9 cellular contexts compared by ENCODE assay signal in the genomic region with DNA sequence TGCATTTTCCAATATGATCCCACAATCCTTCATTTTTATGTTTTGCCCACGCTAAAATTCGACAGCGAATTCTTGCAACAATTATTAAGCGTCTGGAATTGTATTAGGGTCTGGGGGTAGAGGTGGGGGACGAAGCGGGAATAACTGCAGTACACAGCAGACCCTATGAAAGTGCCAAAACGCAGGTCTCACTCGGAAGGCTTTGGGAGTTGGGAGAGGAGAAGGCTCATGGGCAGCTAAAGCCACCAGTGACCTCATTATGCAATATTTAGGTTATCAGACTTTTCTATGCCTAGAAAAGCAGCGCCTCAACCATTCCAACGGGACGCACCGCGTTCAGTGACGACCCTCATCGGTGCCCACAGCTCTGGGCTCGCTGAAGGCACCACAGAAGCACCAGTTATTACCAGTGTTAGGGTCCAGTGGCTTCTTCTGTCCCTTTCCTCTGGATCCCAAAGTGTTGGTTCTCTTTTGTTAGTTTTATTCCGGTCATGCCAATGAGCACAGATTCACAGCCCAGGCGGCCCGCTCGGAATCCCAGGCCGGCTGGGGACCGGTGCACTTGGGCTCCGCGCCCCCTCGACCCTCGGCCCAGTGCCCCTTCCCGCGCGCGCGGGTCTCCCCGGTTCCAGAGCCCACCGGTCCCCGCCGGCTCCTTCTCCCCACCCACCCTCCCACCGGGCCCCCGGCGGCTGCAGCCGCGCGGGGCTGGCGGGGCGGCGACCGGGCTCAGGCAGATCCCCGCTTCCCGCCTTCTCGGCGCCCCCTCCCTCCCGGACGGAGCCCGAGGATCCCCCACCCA. TPM values are rescaled to one million over a fixed set of nuclear protein-coding genes. Genes with fewer than 3 reads are reported as not detected.
DNase-seq lines count a peak whose midpoint lies in the region; ATAC-seq and TF ChIP-seq lines count a peak whose summit lies in the region.
"Had no signal": no experiment of that assay in that cellular context is flagged by ENCODE, and none has a peak within 500 bp of the region (broad histone marks: within the 10 kb centered on the region; RNA-seq: fewer than 3 reads in every experiment).

No MANE protein-coding gene starts in this region.

- intact Hi-C loops in CD4-positive, alpha-beta memory T cell (cut with micrococcal nuclease): no loop called here
- intact Hi-C loops in PC-3 (cut with micrococcal nuclease): no loop called here

- H3K27ac Mint-ChIP-seq in CD4-positive, alpha-beta memory T cell: no peak overlapping the region

- no peak overlapping the region for H2BK5ac ChIP-seq in neuronal stem cell (ENCODE audit: low read length)

- H3K4ac ChIP-seq in neuronal stem cell (ENCODE audit: low read length): no peak overlapping the region

- POLR2A ChIA-PET in CD4-positive, alpha-beta memory T cell (lab: Charles Lee; ENCODE audit: partially characterized antibody): no interaction called here
- POLR2A ChIA-PET in PC-3 (lab: Charles Lee; ENCODE audit: unreplicated experiment): interaction anchor here (0.6 kb wide), 1 partner anchor 43 kb away, joined by 5 read pairs; no protein-coding TSS in a partner anchor

- WGBS in neuronal stem cell (ENCODE audit: extremely low coverage in 2 of 2, insufficient read length in 2 of 2, insufficient replicate concordance in 1 of 2), 2 donors: no CpG with 5 or more reads among the region's 52 CpGs

- no peak overlapping the region for H2AK5ac ChIP-seq in neuronal stem cell (ENCODE audit: low read depth, low read length)

- no peaks in the 10 kb centered on the region for H3K9me3 ChIP-seq in CD4-positive, alpha-beta memory T cell (ENCODE audit: control insufficient read depth in 1 of 2, low read length in 2 of 2)
- H3K9me3 ChIP-seq in neuronal stem cell (replicated peaks in 1 of 2; ENCODE audit: control insufficient read depth in 2 of 2, insufficient read depth in 1 of 2, low read depth in 1 of 2, low read length in 2 of 2) (peaks cover 0 to 4% of the 10 kb centered on the region in 2 donors), PC-3 (ENCODE audit: low read length) (no peaks in the 10 kb centered on the region)
- H3K9me3 ChIP-seq in effector memory CD4-positive, alpha-beta T cell (ENCODE audit: control insufficient read depth, low read length): no peaks in the 10 kb centered on the region

- H3K4me3 Mint-ChIP-seq in CD4-positive, alpha-beta memory T cell: peak overlapping the region; percentile 16 to 80 (median 44)

- H3K4me1 Mint-ChIP-seq in CD4-positive, alpha-beta memory T cell: peaks cover 3 to 15% (median 5%) of the 10 kb centered on the region in 4 donors

- H3K9ac ChIP-seq in neuronal stem cell (ENCODE audit: low read depth, low read length, poor library complexity): peak overlapping the region; percentile 61
- H3K9ac ChIP-seq in PC-3 (ENCODE audit: low read length): no peak overlapping the region

- no peaks in the 10 kb centered on the region for H3K79me2 ChIP-seq in PC-3 (ENCODE audit: low read length)

- CTCF ChIA-PET in CD4-positive, alpha-beta memory T cell (lab: Charles Lee; ENCODE audit: partially characterized antibody): no interaction called here
- CTCF ChIA-PET in PC-3 (lab: Charles Lee): no interaction called here

- H3K27me3 Mint-ChIP-seq in CD4-positive, alpha-beta memory T cell: peaks cover 54 to 59% of the 10 kb centered on the region in 2 donors

- peaks cover 13% of the 10 kb centered on the region for H3K4me1 ChIP-seq in CD4-positive, alpha-beta memory T cell (ENCODE audit: insufficient read depth, low read length)
- peaks cover 0 to 3% of the 10 kb centered on the region in 2 donors for H3K4me1 ChIP-seq in neuronal stem cell (ENCODE audit: control insufficient read depth in 2 of 2, insufficient read depth in 1 of 2, low read depth in 1 of 2, low read length in 2 of 2)
- H3K4me1 ChIP-seq in effector memory CD4-positive, alpha-beta T cell (ENCODE audit: control insufficient read depth, insufficient read depth, low read length, poor library complexity, severe bottlenecking): peaks cover 10% of the 10 kb centered on the region
- H3K4me1 ChIP-seq in PC-3 (ENCODE audit: insufficient read depth, low read length): no peaks in the 10 kb centered on the region

- no peaks in the 10 kb centered on the region for H3K79me1 ChIP-seq in neuronal stem cell (ENCODE audit: low read depth, low read length)

- no peak overlapping the region for H2BK12ac ChIP-seq in neuronal stem cell (ENCODE audit: low read length)

- H2BK15ac ChIP-seq in neuronal stem cell (ENCODE audit: low read length): peak overlapping the region; percentile 6

- ATAC-seq in PC-3 (no peak), GM21423 (IDR thresholded peaks at IDR 0.05; ENCODE audit: unreplicated experiment) (no peak)
- ATAC-seq in activated CD4-positive, CD25-positive, alpha-beta regulatory T cell treated with anti-CD3 and anti-CD28 coated beads, Interleukin-2, amount 50 U/mL, for 24 hours: no peak

- H3F3A ChIP-seq in PC-3 (ENCODE audit: low read length, unreplicated experiment): no peaks in the 10 kb centered on the region

- H3K23ac ChIP-seq in neuronal stem cell (ENCODE audit: low read depth, low read length, poor library complexity): no peak overlapping the region

- DNase-seq in CD4-positive, alpha-beta memory T cell: no peak
- DNase-seq in NCI-H146 (lab: John Stamatoyannopoulos, UW) (peak; percentile 56), epithelial cell of esophagus (ENCODE audit: low read depth) (no peak), neuronal stem cell (ENCODE audit: low spot score) (peak; percentile 18), PC-3 (no peak)
- no peak for DNase-seq in effector memory CD4-positive, alpha-beta T cell

- H3K9me3 Mint-ChIP-seq in CD4-positive, alpha-beta memory T cell: peaks cover 7 to 22% (median 13%) of the 10 kb centered on the region in 8 donors

- H3K27me3 ChIP-seq in CD4-positive, alpha-beta memory T cell (ENCODE audit: insufficient read depth, low read length): peaks cover 16% of the 10 kb centered on the region
- H3K27me3 ChIP-seq in neuronal stem cell (ENCODE audit: control insufficient read depth in 3 of 3, insufficient read depth in 3 of 3, low read depth in 1 of 3, low read length in 3 of 3) (peaks cover 0 to 31% (median 20%) of the 10 kb centered on the region in 3 experiments), PC-3 (ENCODE audit: low read length) (peaks cover 37% of the 10 kb centered on the region)
- peaks cover 13% of the 10 kb centered on the region for H3K27me3 ChIP-seq in effector memory CD4-positive, alpha-beta T cell (replicated peaks; ENCODE audit: control insufficient read depth, insufficient read depth, low read length, poor library complexity, severe bottlenecking)

- TF ChIP-seq CTCF in epithelial cell of esophagus (IDR thresholded peaks at IDR 0.05; ENCODE audit: insufficient read depth, low read depth, low read length, missing control alignments) (no peak), PC-3 (conservative IDR thresholded peaks at IDR 0.05; ENCODE audit: low read depth, low read length) (no peak)

- peak overlapping the region; percentile 99 for H2AFZ ChIP-seq in neuronal stem cell (ENCODE audit: low read length)
- H2AFZ ChIP-seq in PC-3 (ENCODE audit: low read length): no peak overlapping the region

- H4K20me1 ChIP-seq in PC-3 (ENCODE audit: low read length): no peaks in the 10 kb centered on the region

- BruUV-seq in PC-3 (replicated peaks; lab: Mats Ljungman, UMichigan): no TSS peak

- H3K36me3 Mint-ChIP-seq in CD4-positive, alpha-beta memory T cell: peaks cover 2 to 5% of the 10 kb centered on the region in 2 donors

- H3K14ac ChIP-seq in neuronal stem cell (ENCODE audit: low read length): no peak overlapping the region

- peak overlapping the region; percentile 77 for H3K18ac ChIP-seq in neuronal stem cell (ENCODE audit: low read length)

- no peak overlapping the region for H4K91ac ChIP-seq in neuronal stem cell (ENCODE audit: low read depth, low read length, poor library complexity)

- H3K9me2 ChIP-seq in PC-3 (replicated peaks; ENCODE audit: low read length): no peaks in the 10 kb centered on the region

- H3K4me2 ChIP-seq in neuronal stem cell (ENCODE audit: insufficient read depth, low read length, poor library complexity, severe bottlenecking) (peak overlapping the region; percentile 82), PC-3 (ENCODE audit: low read length) (no peak overlapping the region)

- no peak overlapping the region for H3K4me3 ChIP-seq in CD4-positive, alpha-beta memory T cell (ENCODE audit: low read length in 2 of 2)
- H3K4me3 ChIP-seq in epithelial cell of esophagus (ENCODE audit: low read length) (peak overlapping the region; percentile 21), neuronal stem cell (ENCODE audit: low read length in 2 of 2) (peak overlapping the region; percentile 66 to 91), PC-3 (ENCODE audit: low read length) (no peak overlapping the region)
- H3K4me3 ChIP-seq in effector memory CD4-positive, alpha-beta T cell (ENCODE audit: insufficient read depth, low read depth, low read length, poor library complexity, severe bottlenecking): no peak overlapping the region

- H2BK120ac ChIP-seq in neuronal stem cell (ENCODE audit: low read depth, low read length): no peak overlapping the region

- H3K36me3 ChIP-seq in CD4-positive, alpha-beta memory T cell (ENCODE audit: insufficient read depth, low read length): no peaks in the 10 kb centered on the region
- H3K36me3 ChIP-seq in neuronal stem cell (replicated peaks in 1 of 2; ENCODE audit: control insufficient read depth in 2 of 2, insufficient read depth in 2 of 2, low read length in 2 of 2) (no peaks in the 10 kb centered on the region), PC-3 (ENCODE audit: low read depth, low read length) (no peaks in the 10 kb centered on the region)
- H3K36me3 ChIP-seq in effector memory CD4-positive, alpha-beta T cell (ENCODE audit: control insufficient read depth, insufficient read depth, low read length): no peaks in the 10 kb centered on the region

- H4K8ac ChIP-seq in neuronal stem cell (ENCODE audit: low read depth, low read length): no peak overlapping the region

- no peak overlapping the region for H3K27ac ChIP-seq in CD4-positive, alpha-beta memory T cell (ENCODE audit: low read depth, low read length)
- H3K27ac ChIP-seq in neuronal stem cell (replicated peaks; ENCODE audit: low read length): no peak overlapping the region
- H3K27ac ChIP-seq in effector memory CD4-positive, alpha-beta T cell (ENCODE audit: insufficient read depth, low read length, poor library complexity, severe bottlenecking): no peak overlapping the region
- H3K27ac ChIP-seq in PC-3 (ENCODE audit: low read length): no peak overlapping the region

RNA-seq across cellular contexts. Expression of gene MAPK4, which starts 0.7 kb away (rescaled TPM):
- total RNA-seq in CD4-positive, alpha-beta memory T cell: not detected
- not detected for polyA plus RNA-seq in CD4-positive, alpha-beta memory T cell
- 8.2 TPM for polyA plus RNA-seq in neuronal stem cell (2013, experiment 1 of 2)
- 8.2 TPM for polyA plus RNA-seq in neuronal stem cell (2013, experiment 2 of 2)
- not detected in 2 replicates for total RNA-seq in PC-3 (2014; rRNA removed)
- total RNA-seq: fibroblast of lung had no signal
- polyA plus RNA-seq: fibroblast of lung had no signal

Comparison
In these comparisons a context has a peak if more than half of its experiments do, and no peak if none do; other contexts are left out.
1. DNase-seq: peak in NCI-H146 (single experiment) and neuronal stem cell (single experiment); none in CD4-positive, alpha-beta memory T cell (0 of 5), epithelial cell of esophagus (single experiment), effector memory CD4-positive, alpha-beta T cell (0 of 3) and PC-3 (single experiment).
2. H3K4me3 ChIP-seq: peak in epithelial cell of esophagus (single experiment) and neuronal stem cell (2 of 2); none in CD4-positive, alpha-beta memory T cell (0 of 2), effector memory CD4-positive, alpha-beta T cell (single experiment) and PC-3 (single experiment).